In genomic region chr11:59135648-59136461, GRCh38 we compare ENCODE assay signal across 1 cellular context.
TF ChIP-seq lines count a peak whose summit lies in the region.

No MANE protein-coding gene starts in this region.

TF ChIP-seq in HCT116, 20 proteins besides CTCF, POLR2A, EP300 and RAD21:
- no peak for TF ChIP-seq JUND (IDR thresholded peaks at IDR 0.05)
- TF ChIP-seq, protein P1, sequence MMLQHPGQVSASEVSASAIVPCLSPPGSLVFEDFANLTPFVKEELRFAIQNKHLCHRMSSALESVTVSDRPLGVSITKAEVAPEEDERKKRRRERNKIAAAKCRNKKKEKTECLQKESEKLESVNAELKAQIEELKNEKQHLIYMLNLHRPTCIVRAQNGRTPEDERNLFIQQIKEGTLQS (IDR thresholded peaks at IDR 0.05): no peak
- TF ChIP-seq YY1 (IDR thresholded peaks at IDR 0.05; ENCODE audit: extremely low read depth, insufficient replicate concordance, low read depth, low read length): peak; percentile 55
- peak; percentile 21; the same call in 1 of the 2 replicates for TF ChIP-seq MAX (IDR thresholded peaks at IDR 0.05)
